ENCODE assay signal across 27 cellular contexts in the genomic region with DNA sequence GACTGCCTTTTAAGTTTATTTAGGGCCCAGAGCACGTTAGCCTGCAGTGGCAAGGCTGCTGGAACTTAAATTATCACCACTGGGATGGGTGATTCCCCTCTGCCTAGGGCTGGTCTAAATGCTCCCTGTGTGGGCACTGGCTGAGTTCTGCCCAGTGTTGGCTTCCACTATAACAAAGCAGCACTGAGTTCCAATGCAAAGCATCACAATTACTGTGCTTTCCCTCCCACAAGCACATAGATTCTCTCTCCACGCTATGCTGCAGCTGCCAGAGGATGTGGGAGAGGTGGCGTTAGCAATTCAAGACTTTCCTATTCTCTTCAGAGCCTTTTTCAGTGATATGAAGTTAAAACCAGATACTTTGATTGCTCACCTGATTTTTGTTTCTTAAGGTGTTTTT.
"Had no signal": no experiment of that assay in that cellular context is flagged by ENCODE, and none has a peak within 500 bp of the region (broad histone marks: within the 10 kb centered on the region; RNA-seq: fewer than 3 reads in every experiment).

No MANE protein-coding gene starts in this region.

- H3K9me3 ChIP-seq: lower lobe of right lung, neutrophil, ovary, prostate gland, thoracic aorta, tibial artery had no signal

- ATAC-seq: left colon; left lung; lower lobe of right lung; natural killer cell; right cardiac atrium; sciatic nerve; stimulated activated effector memory CD8-positive, alpha-beta T cell treated with anti-CD3 and anti-CD28 coated beads, Interleukin-12 subunit alpha, Interleukin-12 subunit beta, amount 100 ng/mL, for 72 hours; stimulated activated naive CD8-positive, alpha-beta T cell treated with anti-CD3 and anti-CD28 coated beads, Interleukin-15, amount 100 ng/mL, for 72 hours had no signal

- H3K27me3 ChIP-seq: left lung, neural progenitor cell, neutrophil, ovary, spleen, tibial artery, uterus had no signal

- H2AFZ ChIP-seq: neural progenitor cell had no signal

- H3K4me3 Mint-ChIP-seq: naive B cell; natural killer cell; nephron progenitor cell; neural progenitor cell; stimulated activated effector memory CD8-positive, alpha-beta T cell treated with anti-CD3 and anti-CD28 coated beads, Interleukin-12 subunit alpha, Interleukin-12 subunit beta, amount 100 ng/mL, for 72 hours; stimulated activated naive CD8-positive, alpha-beta T cell treated with anti-CD3 and anti-CD28 coated beads, Interleukin-15, amount 100 ng/mL, for 72 hours had no signal

- H3K27ac Mint-ChIP-seq: naive B cell; natural killer cell; nephron progenitor cell; neural progenitor cell; stimulated activated effector memory CD8-positive, alpha-beta T cell treated with anti-CD3 and anti-CD28 coated beads, Interleukin-12 subunit alpha, Interleukin-12 subunit beta, amount 100 ng/mL, for 72 hours; stimulated activated naive CD8-positive, alpha-beta T cell treated with anti-CD3 and anti-CD28 coated beads, Interleukin-15, amount 100 ng/mL, for 72 hours had no signal

- DNase-seq: kidney; left colon; left lung; lower lobe of right lung; mammary epithelial cell; mesenchymal stem cell; naive B cell; natural killer cell; nephron progenitor cell; ovary; retina; right cardiac atrium; spleen; stimulated activated CD4-positive, alpha-beta T cell treated with anti-CD3 and anti-CD28 coated beads, Interleukin-4, amount 100 ng/mL, for 24 hours; stimulated activated naive CD4-positive, alpha-beta T cell treated with Interleukin-2 at 50 U/mL for 16 hours; stimulated activated naive CD8-positive, alpha-beta T cell treated with anti-CD3 and anti-CD28 coated beads, Interleukin-15, amount 100 ng/mL, for 72 hours; substantia nigra; tibial artery; trophoblast cell; uterus had no signal

- H3K27me3 Mint-ChIP-seq: naive B cell; stimulated activated naive CD8-positive, alpha-beta T cell treated with anti-CD3 and anti-CD28 coated beads, Interleukin-15, amount 100 ng/mL, for 72 hours had no signal

- H3K36me3 Mint-ChIP-seq: naive B cell; natural killer cell; stimulated activated effector memory CD8-positive, alpha-beta T cell treated with anti-CD3 and anti-CD28 coated beads, Interleukin-12 subunit alpha, Interleukin-12 subunit beta, amount 100 ng/mL, for 72 hours had no signal

- H3K4me1 ChIP-seq: left lung, lower lobe of right lung, neural progenitor cell, prostate gland, spleen, tibial artery, uterus had no signal

- H3K36me3 ChIP-seq: left lung, lower lobe of right lung, neural progenitor cell, neutrophil, ovary, prostate gland, spleen, thoracic aorta, tibial artery, uterus had no signal

- H3K4me3 ChIP-seq: left lung, lower lobe of right lung, neural progenitor cell, ovary, prostate gland, skin epidermis, spleen, thoracic aorta, tibial artery, uterus had no signal

- H3K4me1 Mint-ChIP-seq: naive B cell; natural killer cell; nephron progenitor cell; neural progenitor cell; stimulated activated effector memory CD8-positive, alpha-beta T cell treated with anti-CD3 and anti-CD28 coated beads, Interleukin-12 subunit alpha, Interleukin-12 subunit beta, amount 100 ng/mL, for 72 hours; stimulated activated naive CD8-positive, alpha-beta T cell treated with anti-CD3 and anti-CD28 coated beads, Interleukin-15, amount 100 ng/mL, for 72 hours had no signal

- H3K27ac ChIP-seq: left lung, lower lobe of right lung, neural progenitor cell, neutrophil, ovary, prostate gland, skin epidermis, spleen, thoracic aorta, tibial artery, uterus had no signal

- H3K4me2 ChIP-seq: neural progenitor cell had no signal
